Comparison of ENCODE assay signal across 13 cellular contexts in genomic region chr4:173218411-173219125, GRCh38. TPM values are rescaled to one million over a fixed set of nuclear protein-coding genes. Genes with fewer than 3 reads are reported as not detected.
DNase-seq lines count a peak whose midpoint lies in the region; ATAC-seq and TF ChIP-seq lines count a peak whose summit lies in the region.
"Had no signal": no experiment of that assay in that cellular context is flagged by ENCODE, and none has a peak within 500 bp of the region (broad histone marks: within the 10 kb centered on the region; RNA-seq: fewer than 3 reads in every experiment).

No MANE protein-coding gene starts in this region.

- H3K27me3 ChIP-seq in HUES48 (ENCODE audit: control insufficient read depth, insufficient read depth, low read length), result no peaks in the 10 kb centered on the region
- H3K27me3 ChIP-seq in adipocyte (replicated peaks; ENCODE audit: control insufficient read depth, insufficient read depth, low read length), result no peaks in the 10 kb centered on the region

- no peaks in the 10 kb centered on the region for H3K27me3 Mint-ChIP-seq in Calu3 (ENCODE audit: unreplicated experiment)
- no peaks in the 10 kb centered on the region for H3K27me3 Mint-ChIP-seq in activated CD4-positive, alpha-beta memory T cell treated with anti-CD3 and anti-CD28 coated beads for 36 hours
- H3K27me3 Mint-ChIP-seq: stimulated activated naive B cell treated with anti-CD40 and anti-IgM and Interleukin-4, amounts not matched to agents 10 μg/mL and 1 μg/mL and 100 μg/mL, for 72 hours had no signal

- no peaks in the 10 kb centered on the region for H3K9me3 Mint-ChIP-seq in Calu3 (ENCODE audit: low read depth, unreplicated experiment)
- H3K9me3 Mint-ChIP-seq in activated CD4-positive, alpha-beta memory T cell treated with anti-CD3 and anti-CD28 coated beads for 36 hours, result no peaks in the 10 kb centered on the region

- TF ChIP-seq CTCF in Calu3 (IDR thresholded peaks at IDR 0.05; ENCODE audit: unreplicated experiment), result no peak

- H3K4me1 ChIP-seq in HUES48 (ENCODE audit: control insufficient read depth, insufficient read depth, low read length) (peaks cover 37% of the 10 kb centered on the region), adipocyte (ENCODE audit: control insufficient read depth, insufficient read depth, low read length) (peaks cover 14% of the 10 kb centered on the region)

- no TSS peak for BruUV-seq in Calu3 (replicated peaks; lab: Mats Ljungman, UMichigan)

- intact Hi-C loops in Calu3 (cut with micrococcal nuclease; ENCODE audit: unreplicated experiment), result no loop called here
- intact Hi-C loops in activated CD4-positive, alpha-beta memory T cell treated with anti-CD3 and anti-CD28 coated beads for 36 hours (cut with micrococcal nuclease), result no loop called here

- no peaks in the 10 kb centered on the region for H3K9me3 ChIP-seq in HUES48 (ENCODE audit: control insufficient read depth, insufficient read depth, low read length)
- H3K9me3 ChIP-seq in adipocyte (ENCODE audit: control insufficient read depth, low read length), result no peaks in the 10 kb centered on the region

- CTCF ChIA-PET in Calu3 (lab: Charles Lee), result no interaction called here
- CTCF ChIA-PET in activated CD4-positive, alpha-beta memory T cell treated with anti-CD3 and anti-CD28 coated beads for 36 hours (lab: Charles Lee), result no interaction called here

- H3K9ac ChIP-seq in HUES48 (ENCODE audit: low read depth, low read length) (no peak overlapping the region), adipocyte (ENCODE audit: low read length) (no peak overlapping the region)

- ATAC-seq in HG03342 (IDR thresholded peaks at IDR 0.05; ENCODE audit: unreplicated experiment), result no peak
- ATAC-seq in activated CD4-positive, CD25-positive, alpha-beta regulatory T cell treated with anti-CD3 and anti-CD28 coated beads, Interleukin-2, amount 50 U/mL, for 24 hours, result no peak
- ATAC-seq: left ventricle myocardium superior; sciatic nerve; stimulated activated naive B cell treated with anti-CD40 and anti-IgM and Interleukin-4, amounts not matched to agents 10 μg/mL and 1 μg/mL and 100 μg/mL, for 72 hours had no signal

- no peak for DNase-seq in Calu3
- peak; percentile 51 for DNase-seq in adipocyte (ENCODE audit: low read depth)
- peak; percentile 72 for DNase-seq in kidney tubule cell (ENCODE audit: low spot score)
- no peak for DNase-seq in NAMALWA (ENCODE audit: low spot score)
- no peak for DNase-seq in activated CD4-positive, alpha-beta memory T cell treated with anti-CD3 and anti-CD28 coated beads for 36 hours
- DNase-seq: activated naive CD4-positive, alpha-beta T cell; left ventricle myocardium superior; stimulated activated naive B cell treated with anti-CD40 and anti-IgM and Interleukin-4, amounts not matched to agents 10 μg/mL and 1 μg/mL and 100 μg/mL, for 72 hours had no signal

- peak overlapping the region; percentile 36 for H3K27ac Mint-ChIP-seq in Calu3 (ENCODE audit: unreplicated experiment)
- no peak overlapping the region for H3K27ac Mint-ChIP-seq in activated CD4-positive, alpha-beta memory T cell treated with anti-CD3 and anti-CD28 coated beads for 36 hours
- H3K27ac Mint-ChIP-seq: stimulated activated naive B cell treated with anti-CD40 and anti-IgM and Interleukin-4, amounts not matched to agents 10 μg/mL and 1 μg/mL and 100 μg/mL, for 72 hours had no signal

- peak overlapping the region; percentile 93 for H3K27ac ChIP-seq in HUES48 (ENCODE audit: low read depth, low read length)
- H3K27ac ChIP-seq: epithelial cell of prostate had no signal

- H3K36me3 Mint-ChIP-seq in Calu3 (ENCODE audit: insufficient read depth, unreplicated experiment), result peaks cover 6% of the 10 kb centered on the region
- H3K36me3 Mint-ChIP-seq in activated CD4-positive, alpha-beta memory T cell treated with anti-CD3 and anti-CD28 coated beads for 36 hours, result no peaks in the 10 kb centered on the region

- H3K4me3 ChIP-seq in HUES48 (ENCODE audit: low read depth, low read length) (no peak overlapping the region), adipocyte (ENCODE audit: low read length) (no peak overlapping the region)

- no peak overlapping the region for H3K4me3 Mint-ChIP-seq in Calu3 (ENCODE audit: low read depth, unreplicated experiment)
- H3K4me3 Mint-ChIP-seq in activated CD4-positive, alpha-beta memory T cell treated with anti-CD3 and anti-CD28 coated beads for 36 hours, result no peak overlapping the region
- H3K4me3 Mint-ChIP-seq: stimulated activated naive B cell treated with anti-CD40 and anti-IgM and Interleukin-4, amounts not matched to agents 10 μg/mL and 1 μg/mL and 100 μg/mL, for 72 hours had no signal

- POLR2A ChIA-PET in activated CD4-positive, alpha-beta memory T cell treated with anti-CD3 and anti-CD28 coated beads for 36 hours (lab: Charles Lee), result no interaction called here

- peaks cover 20% of the 10 kb centered on the region for H3K4me1 Mint-ChIP-seq in Calu3 (ENCODE audit: low read depth, unreplicated experiment)
- H3K4me1 Mint-ChIP-seq in activated CD4-positive, alpha-beta memory T cell treated with anti-CD3 and anti-CD28 coated beads for 36 hours (ENCODE audit: low read depth), result peaks cover 27% of the 10 kb centered on the region

- H3K36me3 ChIP-seq in HUES48 (ENCODE audit: control insufficient read depth, insufficient read depth, low read length) (no peaks in the 10 kb centered on the region; the same call in 1 of the 2 replicates), adipocyte (ENCODE audit: control insufficient read depth, insufficient read depth, low read length, severe bottlenecking) (no peaks in the 10 kb centered on the region)

RNA-seq across cellular contexts. Expression of gene GALNT7, which starts 50.0 kb away (rescaled TPM):
- 47.7 and 51.6 TPM in 2 replicates for total RNA-seq in Calu3 (2022)
- total RNA-seq in activated CD4-positive, alpha-beta memory T cell treated with anti-CD3 and anti-CD28 coated beads for 36 hours, result 10 to 100 TPM; 14.4 to 16.0 TPM

Comparison
In these comparisons a context has a peak if more than half of its experiments do, and no peak if none do; other contexts are left out.
1. DNase-seq: peak in adipocyte (single experiment) and kidney tubule cell (single experiment); none in Calu3 (single experiment), NAMALWA (single experiment) and activated CD4-positive, alpha-beta memory T cell treated with anti-CD3 and anti-CD28 coated beads for 36 hours (single experiment).